ENCODE assay signal across 1 cellular context in genomic region chr11:6653055-6653454, GRCh38.
TF ChIP-seq lines count a peak whose summit lies in the region.

No MANE protein-coding gene starts in this region.

TF ChIP-seq in neural cell, 6 proteins besides CTCF, POLR2A, EP300 and RAD21 (continued from another document):
- no peak for TF ChIP-seq EZH2 (IDR thresholded peaks at IDR 0.05; ENCODE audit: borderline replicate concordance, insufficient read depth, low read length, poor library complexity, severe bottlenecking)
